In genomic region chr6:46983007-46983411, GRCh38 we compare ENCODE assay signal across 14 cellular contexts. TPM values are rescaled to one million over a fixed set of nuclear protein-coding genes. Genes with fewer than 3 reads are reported as not detected.
DNase-seq lines count a peak whose midpoint lies in the region; TF ChIP-seq lines count a peak whose summit lies in the region.
"Had no signal": no experiment of that assay in that cellular context is flagged by ENCODE, and none has a peak within 500 bp of the region (broad histone marks: within the 10 kb centered on the region; RNA-seq: fewer than 3 reads in every experiment).

No MANE protein-coding gene starts in this region.

- no peak overlapping the region for H3K4me3 ChIP-seq in astrocyte of the spinal cord (ENCODE audit: low read depth, low read length)
- H3K4me3 ChIP-seq in mesenchymal stem cell (ENCODE audit: insufficient read depth in 1 of 2, low read depth in 1 of 2, low read length in 2 of 2) = no peak overlapping the region
- H3K4me3 ChIP-seq: SK-N-MC had no signal

- no peak overlapping the region for H2BK12ac ChIP-seq in mesenchymal stem cell (ENCODE audit: low read length in 2 of 2)

- peaks cover 34% of the 10 kb centered on the region; the same call in 1 of the 2 replicates for H3K4me1 Mint-ChIP-seq in HFFc6 (ENCODE audit: low read depth)
- H3K4me1 Mint-ChIP-seq in activated CD4-positive, alpha-beta memory T cell treated with anti-CD3 and anti-CD28 coated beads for 36 hours (ENCODE audit: low read depth) = no peaks in the 10 kb centered on the region
- H3K4me1 Mint-ChIP-seq: CD4-positive, alpha-beta memory T cell had no signal

- H3K27me3 ChIP-seq in mesenchymal stem cell (ENCODE audit: control insufficient read depth in 1 of 2, insufficient read depth in 1 of 2, low read length in 2 of 2) = no peaks in the 10 kb centered on the region

- H2BK5ac ChIP-seq in mesenchymal stem cell (ENCODE audit: low read depth, low read length, poor library complexity, severe bottlenecking) = no peak overlapping the region

- H3K9me3 Mint-ChIP-seq in HFFc6 = peaks cover 8% of the 10 kb centered on the region; the same call in 1 of the 2 replicates
- H3K9me3 Mint-ChIP-seq in activated CD4-positive, alpha-beta memory T cell treated with anti-CD3 and anti-CD28 coated beads for 36 hours = no peaks in the 10 kb centered on the region

- H3K14ac ChIP-seq in mesenchymal stem cell (ENCODE audit: low read length in 2 of 2) = no peak overlapping the region

- H2BK120ac ChIP-seq in mesenchymal stem cell (ENCODE audit: low read depth, low read length) = no peak overlapping the region

- no peak overlapping the region for H2BK15ac ChIP-seq in mesenchymal stem cell (ENCODE audit: low read depth, poor library complexity, severe bottlenecking)

- TF ChIP-seq CTCF in C4-2B (conservative IDR thresholded peaks at IDR 0.05) (peak; percentile 21), HFFc6 (IDR thresholded peaks at IDR 0.05) (no peak), astrocyte of the spinal cord (IDR thresholded peaks at IDR 0.05; ENCODE audit: low read depth, low read length) (no peak)

- H3K4me2 ChIP-seq in mesenchymal stem cell (ENCODE audit: low read length, poor library complexity, severe bottlenecking) = peak overlapping the region; percentile 49

- H3K36me3 Mint-ChIP-seq in HFFc6 (ENCODE audit: low read depth) = no peaks in the 10 kb centered on the region
- H3K36me3 Mint-ChIP-seq in activated CD4-positive, alpha-beta memory T cell treated with anti-CD3 and anti-CD28 coated beads for 36 hours = no peaks in the 10 kb centered on the region
- H3K36me3 Mint-ChIP-seq: CD4-positive, alpha-beta memory T cell had no signal

- POLR2A ChIA-PET in activated CD4-positive, alpha-beta memory T cell treated with anti-CD3 and anti-CD28 coated beads for 36 hours (lab: Charles Lee) = no interaction called here

- no peaks in the 10 kb centered on the region for H3K9me3 ChIP-seq in mesenchymal stem cell (ENCODE audit: control insufficient read depth, low read length)

- CTCF ChIA-PET in activated CD4-positive, alpha-beta memory T cell treated with anti-CD3 and anti-CD28 coated beads for 36 hours (lab: Charles Lee) = no interaction called here

- H4K91ac ChIP-seq in mesenchymal stem cell (ENCODE audit: low read length) = no peak overlapping the region

- H3K18ac ChIP-seq in mesenchymal stem cell (ENCODE audit: low read depth in 1 of 2, low read length in 2 of 2) = no peak overlapping the region

- H3K27ac ChIP-seq in C4-2B (peak overlapping the region; percentile 46; the same call in 1 of the 2 replicates), mesenchymal stem cell (ENCODE audit: low read length, poor library complexity, severe bottlenecking) (peak overlapping the region; percentile 76)
- H3K27ac ChIP-seq: SK-N-MC had no signal

- intact Hi-C loops in activated CD4-positive, alpha-beta memory T cell treated with anti-CD3 and anti-CD28 coated beads for 36 hours (cut with micrococcal nuclease) = no loop called here

- no peaks in the 10 kb centered on the region for H3K36me3 ChIP-seq in mesenchymal stem cell (ENCODE audit: control insufficient read depth in 1 of 2, insufficient read depth in 2 of 2, low read depth in 1 of 2, low read length in 2 of 2)

- no peak overlapping the region for H3K23ac ChIP-seq in mesenchymal stem cell (ENCODE audit: low read length in 2 of 2)

- in situ Hi-C loops in astrocyte of the spinal cord (cut with HindIII; ENCODE audit: low sequenced_read_pairs) = no loop called here

- peak; percentile 83 for DNase-seq in HFFc6
- DNase-seq in astrocyte of the spinal cord (ENCODE audit: low read depth, low spot score) = peak; percentile 30
- peak; percentile 48 for DNase-seq in mesenchymal stem cell
- no peak for DNase-seq in NOMO-1 treated with dmso at 0.1 percent for 144 hours (lab: John Stamatoyannopoulos, UW; ENCODE audit: unreplicated experiment)
- DNase-seq in activated CD4-positive, alpha-beta memory T cell treated with anti-CD3 and anti-CD28 coated beads for 36 hours = no peak
- no peak for DNase-seq in activated CD4-positive, alpha-beta T cell treated with anti-CD3 and anti-CD28 coated beads, Interleukin-2, amount 50 U/mL, for 1 hour
- no peak for DNase-seq in SW 1271 (lab: John Stamatoyannopoulos, UW)
- DNase-seq: amygdala; CD4-positive, alpha-beta memory T cell; stimulated activated CD4-positive, alpha-beta T cell treated with anti-CD3 and anti-CD28 coated beads, Interleukin-2, amount 100 ng/mL, for 48 hours; substantia nigra had no signal

- no peak overlapping the region for H3K9ac ChIP-seq in mesenchymal stem cell (ENCODE audit: low read length)

- peak overlapping the region; percentile 57; the same call in 1 of the 2 replicates for H3K27ac Mint-ChIP-seq in HFFc6
- H3K27ac Mint-ChIP-seq in activated CD4-positive, alpha-beta memory T cell treated with anti-CD3 and anti-CD28 coated beads for 36 hours = no peak overlapping the region
- H3K27ac Mint-ChIP-seq: CD4-positive, alpha-beta memory T cell had no signal

- H4K8ac ChIP-seq in mesenchymal stem cell (ENCODE audit: low read length) = no peak overlapping the region

- H3K4me1 ChIP-seq in mesenchymal stem cell (ENCODE audit: control insufficient read depth, insufficient read depth, low read depth, low read length) = peaks cover 3% of the 10 kb centered on the region

- peak overlapping the region; percentile 6; the same call in 1 of the 2 replicates for H3K4me3 Mint-ChIP-seq in HFFc6
- H3K4me3 Mint-ChIP-seq in activated CD4-positive, alpha-beta memory T cell treated with anti-CD3 and anti-CD28 coated beads for 36 hours = no peak overlapping the region
- H3K4me3 Mint-ChIP-seq: CD4-positive, alpha-beta memory T cell had no signal

- H2AFZ ChIP-seq in mesenchymal stem cell (ENCODE audit: low read depth, low read length) = no peak overlapping the region

- H3K4ac ChIP-seq in mesenchymal stem cell (ENCODE audit: low read depth in 1 of 2, low read length in 2 of 2) = no peak overlapping the region

- 0 out of 2 replicates have a peak, but pooled peaks cover 2% of the 10 kb centered on the region for H3K27me3 Mint-ChIP-seq in HFFc6 (ENCODE audit: insufficient read depth)
- no peaks in the 10 kb centered on the region for H3K27me3 Mint-ChIP-seq in activated CD4-positive, alpha-beta memory T cell treated with anti-CD3 and anti-CD28 coated beads for 36 hours

- no peak overlapping the region for H2AK5ac ChIP-seq in mesenchymal stem cell (ENCODE audit: low read length, severe bottlenecking)

- H3K79me1 ChIP-seq in mesenchymal stem cell (replicated peaks; ENCODE audit: low read length, poor library complexity, severe bottlenecking) = no peaks in the 10 kb centered on the region

RNA-seq across cellular contexts. Expression of gene ADGRF1, which starts 59.1 kb away (rescaled TPM):
- total RNA-seq in HFFc6 (2021; fragmentation: NEBNext Ultra II Directional; extraction: Animal tissue kit (Norgen Biotek cat#: 25700)) = not detected
- 0.01 TPM for polyA plus RNA-seq in mesenchymal stem cell (2013, experiment 1 of 2)
- 0.04 TPM for polyA plus RNA-seq in mesenchymal stem cell (2013, experiment 2 of 2)
- total RNA-seq in activated CD4-positive, alpha-beta memory T cell treated with anti-CD3 and anti-CD28 coated beads for 36 hours = not detected
- total RNA-seq: CD4-positive, alpha-beta memory T cell had no signal
- polyA plus RNA-seq: CD4-positive, alpha-beta memory T cell; neural cell had no signal

Comparison
In these comparisons a context has a peak if more than half of its experiments do, and no peak if none do; other contexts are left out.
1. DNase-seq: peak in HFFc6 (single experiment), astrocyte of the spinal cord (single experiment) and mesenchymal stem cell (single experiment); none in NOMO-1 treated with dmso at 0.1 percent for 144 hours (single experiment), activated CD4-positive, alpha-beta memory T cell treated with anti-CD3 and anti-CD28 coated beads for 36 hours (single experiment), activated CD4-positive, alpha-beta T cell treated with anti-CD3 and anti-CD28 coated beads, Interleukin-2, amount 50 U/mL, for 1 hour (single experiment) and SW 1271 (0 of 2).